24 cellular contexts compared by ENCODE assay signal in genomic region chr17:36675786-36676185, GRCh38.
DNase-seq lines count a peak whose midpoint lies in the region; ATAC-seq and TF ChIP-seq lines count a peak whose summit lies in the region.
"Had no signal": no experiment of that assay in that cellular context is flagged by ENCODE, and none has a peak within 500 bp of the region (broad histone marks: within the 10 kb centered on the region; RNA-seq: fewer than 3 reads in every experiment).

No MANE protein-coding gene starts in this region.

- no peak for DNase-seq in activated T-cell treated with anti-CD3 and anti-CD28 coated beads, Interleukin-2, amount 50 U/mL, for 24 hours
- DNase-seq in activated T-cell treated with anti-CD3 and anti-CD28 coated beads, Interleukin-2, amount 50 U/mL, for 72 hours = no peak
- DNase-seq in GM12865 (ENCODE audit: low read depth) (peak; percentile 32), WTC11 (ENCODE audit: low spot score) (no peak), immature natural killer cell (no peak), AG08395 (ENCODE audit: low spot score) (no peak)
- no peak for DNase-seq in activated effector memory CD4-positive, alpha-beta T cell treated with anti-CD3 and anti-CD28 coated beads, Interleukin-2, amount 50 U/mL, for 16 hours
- no peak for DNase-seq in stimulated activated CD4-positive, alpha-beta T cell treated with anti-CD3 and anti-CD28 coated beads, Interleukin-2, amount 100 ng/mL, for 48 hours
- DNase-seq: activated B cell treated with CpG ODN at 0.5 μM for 24 hours, amniotic stem cell, colonic mucosa, endodermal cell, H9, left ventricle myocardium superior, NCI-H1930, nephron progenitor cell, right cardiac atrium, SK-N-SH, spleen had no signal

- H3K4me3 ChIP-seq in GM12865 (ENCODE audit: low read depth, low read length) = no peak overlapping the region
- H3K4me3 ChIP-seq: breast epithelium, colonic mucosa, gastroesophageal sphincter, spleen, vagina had no signal

- H3K36me3 Mint-ChIP-seq in activated T-cell treated with anti-CD3 and anti-CD28 coated beads, Interleukin-2, amount 50 U/mL, for 24 hours (ENCODE audit: low read depth) = no peaks in the 10 kb centered on the region
- H3K36me3 Mint-ChIP-seq in activated T-cell treated with anti-CD3 and anti-CD28 coated beads, Interleukin-2, amount 50 U/mL, for 72 hours (ENCODE audit: insufficient read depth in 2 of 2) = no peaks in the 10 kb centered on the region
- H3K36me3 Mint-ChIP-seq in WTC11 (no peaks in the 10 kb centered on the region), immature natural killer cell (no peaks in the 10 kb centered on the region)
- H3K36me3 Mint-ChIP-seq: mesothelial cell of epicardium had no signal

- CTCF ChIA-PET in WTC11 (lab: Charles Lee) = interaction anchor here (0.8 to 1.1 kb wide), 2 partner anchors 28 to 80 kb away, joined by 3 read pairs; no protein-coding TSS in a partner anchor

- TF ChIP-seq CTCF in GM12865 (IDR thresholded peaks at IDR 0.05; ENCODE audit: insufficient read depth, low read depth, low read length, missing control alignments) (no peak), WTC11 (IDR thresholded peaks at IDR 0.05) (no peak)

- no peak overlapping the region for H3K4me3 Mint-ChIP-seq in activated T-cell treated with anti-CD3 and anti-CD28 coated beads, Interleukin-2, amount 50 U/mL, for 24 hours
- H3K4me3 Mint-ChIP-seq in activated T-cell treated with anti-CD3 and anti-CD28 coated beads, Interleukin-2, amount 50 U/mL, for 72 hours = no peak overlapping the region
- H3K4me3 Mint-ChIP-seq in WTC11 = no peak overlapping the region
- H3K4me3 Mint-ChIP-seq in immature natural killer cell = peak overlapping the region; percentile 20 to 78 (median 69)
- H3K4me3 Mint-ChIP-seq: activated B cell treated with CpG ODN at 0.5 μM for 24 hours, endodermal cell, H9, mesothelial cell of epicardium, nephron progenitor cell had no signal

- H3K27me3 Mint-ChIP-seq in activated T-cell treated with anti-CD3 and anti-CD28 coated beads, Interleukin-2, amount 50 U/mL, for 24 hours = no peaks in the 10 kb centered on the region
- H3K27me3 Mint-ChIP-seq in activated T-cell treated with anti-CD3 and anti-CD28 coated beads, Interleukin-2, amount 50 U/mL, for 72 hours (ENCODE audit: low read depth) = no peaks in the 10 kb centered on the region
- no peaks in the 10 kb centered on the region for H3K27me3 Mint-ChIP-seq in WTC11 (ENCODE audit: low read depth)
- H3K27me3 Mint-ChIP-seq in immature natural killer cell (ENCODE audit: low read depth in 3 of 3) = peaks cover 0 to 1% (median 0%) of the 10 kb centered on the region in 3 donors

- peak overlapping the region; percentile 52 for H3K27ac Mint-ChIP-seq in activated T-cell treated with anti-CD3 and anti-CD28 coated beads, Interleukin-2, amount 50 U/mL, for 24 hours
- no peak overlapping the region for H3K27ac Mint-ChIP-seq in activated T-cell treated with anti-CD3 and anti-CD28 coated beads, Interleukin-2, amount 50 U/mL, for 72 hours
- H3K27ac Mint-ChIP-seq in WTC11 (peak overlapping the region; percentile 89; the same call in 1 of the 2 replicates), immature natural killer cell (peak overlapping the region; percentile 0 to 82 (median 76))
- H3K27ac Mint-ChIP-seq: activated B cell treated with CpG ODN at 0.5 μM for 24 hours, endodermal cell, H9, mesothelial cell of epicardium, nephron progenitor cell had no signal

- no peaks in the 10 kb centered on the region for H3K9me3 Mint-ChIP-seq in activated T-cell treated with anti-CD3 and anti-CD28 coated beads, Interleukin-2, amount 50 U/mL, for 24 hours
- H3K9me3 Mint-ChIP-seq in activated T-cell treated with anti-CD3 and anti-CD28 coated beads, Interleukin-2, amount 50 U/mL, for 72 hours = no peaks in the 10 kb centered on the region
- H3K9me3 Mint-ChIP-seq in WTC11 = no peaks in the 10 kb centered on the region
- H3K9me3 Mint-ChIP-seq in immature natural killer cell = no peaks in the 10 kb centered on the region
- H3K9me3 Mint-ChIP-seq: activated B cell treated with CpG ODN at 0.5 μM for 24 hours, endodermal cell, H9, mesothelial cell of epicardium, nephron progenitor cell had no signal

- POLR2A ChIA-PET in WTC11 (lab: Charles Lee) = interaction anchor here (1.7 kb wide), 1 partner anchor 12 kb away, joined by 4 read pairs; no protein-coding TSS in a partner anchor

- peaks cover 36% of the 10 kb centered on the region for H3K4me1 Mint-ChIP-seq in activated T-cell treated with anti-CD3 and anti-CD28 coated beads, Interleukin-2, amount 50 U/mL, for 24 hours (ENCODE audit: low read depth)
- H3K4me1 Mint-ChIP-seq in activated T-cell treated with anti-CD3 and anti-CD28 coated beads, Interleukin-2, amount 50 U/mL, for 72 hours (ENCODE audit: low read depth) = peaks cover 35% of the 10 kb centered on the region
- H3K4me1 Mint-ChIP-seq in WTC11 (peaks cover 18% of the 10 kb centered on the region), immature natural killer cell (peaks cover 25 to 38% of the 10 kb centered on the region in 2 donors)
- H3K4me1 Mint-ChIP-seq: mesothelial cell of epicardium had no signal

- ATAC-seq in activated T-cell treated with anti-CD3 and anti-CD28 coated beads, Interleukin-2, amount 50 U/mL, for 72 hours (replicated peaks in 1 of 2) = no peak
- no peak for ATAC-seq in WTC11
- ATAC-seq: gastroesophageal sphincter; left ventricle myocardium superior; right cardiac atrium; stimulated activated naive CD8-positive, alpha-beta T cell treated with anti-CD3 and anti-CD28 coated beads, Interleukin-15, Interleukin-2, amounts not matched to agents 100 U/mL and 50 U/mL, for 24 hours had no signal

TF ChIP-seq in WTC11, 78 proteins besides CTCF, POLR2A, EP300 and RAD21:
- no peak for TF ChIP-seq CREB1 (CRISPR knock-in tag; IDR thresholded peaks at IDR 0.05)
- no peak for TF ChIP-seq FOXP4 (CRISPR knock-in tag; IDR thresholded peaks at IDR 0.05)
- TF ChIP-seq, protein P1, sequence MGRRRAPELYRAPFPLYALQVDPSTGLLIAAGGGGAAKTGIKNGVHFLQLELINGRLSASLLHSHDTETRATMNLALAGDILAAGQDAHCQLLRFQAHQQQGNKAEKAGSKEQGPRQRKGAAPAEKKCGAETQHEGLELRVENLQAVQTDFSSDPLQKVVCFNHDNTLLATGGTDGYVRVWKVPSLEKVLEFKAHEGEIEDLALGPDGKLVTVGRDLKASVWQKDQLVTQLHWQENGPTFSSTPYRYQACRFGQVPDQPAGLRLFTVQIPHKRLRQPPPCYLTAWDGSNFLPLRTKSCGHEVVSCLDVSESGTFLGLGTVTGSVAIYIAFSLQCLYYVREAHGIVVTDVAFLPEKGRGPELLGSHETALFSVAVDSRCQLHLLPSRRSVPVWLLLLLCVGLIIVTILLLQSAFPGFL (CRISPR knock-in tag; IDR thresholded peaks at IDR 0.05; ENCODE audit: borderline replicate concordance) = no peak
- no peak for TF ChIP-seq ZNF232 (CRISPR knock-in tag; IDR thresholded peaks at IDR 0.05)

Comparison
In these comparisons a context has a peak if more than half of its experiments do, and no peak if none do; other contexts are left out.
1. H3K4me3 Mint-ChIP-seq: peak in immature natural killer cell (5 of 5); none in activated T-cell treated with anti-CD3 and anti-CD28 coated beads, Interleukin-2, amount 50 U/mL, for 24 hours (single experiment), activated T-cell treated with anti-CD3 and anti-CD28 coated beads, Interleukin-2, amount 50 U/mL, for 72 hours (0 of 2) and WTC11 (single experiment).